ENCODE assay signal across 1 cellular context in the genomic region with DNA sequence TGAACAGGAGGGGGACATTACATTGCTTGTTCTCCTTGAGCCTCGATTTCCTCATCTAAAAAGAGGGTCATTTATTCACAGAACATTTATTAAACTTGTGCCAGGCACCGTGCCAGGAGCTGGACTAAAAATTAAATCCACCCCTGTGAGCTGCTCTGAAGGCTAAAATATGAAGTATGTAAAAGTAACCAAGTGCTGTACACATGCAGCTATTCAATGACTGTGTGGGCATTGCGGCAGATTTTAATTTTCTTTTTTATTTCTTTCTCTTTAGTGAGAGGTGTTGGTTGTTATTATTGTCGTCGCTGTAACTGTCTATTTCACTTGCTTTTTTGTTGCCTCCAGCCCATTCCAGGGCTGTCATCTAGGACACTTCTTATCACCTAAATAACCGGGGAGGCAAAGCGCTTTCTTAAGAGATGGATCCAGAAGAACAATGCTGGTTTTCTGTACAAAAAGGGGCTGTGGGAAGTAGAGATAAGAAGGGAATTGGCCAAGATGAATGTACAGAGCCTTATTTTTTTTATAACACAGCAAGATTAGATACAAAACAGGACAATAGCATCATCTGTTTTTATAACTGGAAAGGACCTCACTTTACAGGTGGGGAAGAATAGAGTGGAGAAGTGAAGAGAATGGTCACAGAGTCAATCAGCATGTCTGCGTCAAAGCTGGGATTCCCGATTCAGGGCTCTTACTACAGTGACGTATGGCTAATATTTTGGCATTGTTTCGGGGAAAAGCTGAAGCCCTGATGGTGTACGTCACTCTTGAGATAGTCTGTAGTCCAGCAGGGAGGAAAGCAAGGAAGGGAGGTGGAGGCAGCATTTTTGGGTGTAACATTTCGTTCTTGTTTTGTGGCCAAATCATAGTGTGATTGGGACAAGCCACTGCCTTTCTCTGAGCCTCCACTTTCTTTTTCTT.
TF ChIP-seq lines count a peak whose summit lies in the region.

No MANE protein-coding gene starts in this region.

TF ChIP-seq in endothelial cell of umbilical vein, 7 proteins besides CTCF, POLR2A, EP300 and RAD21:
- TF ChIP-seq GATA2 (IDR thresholded peaks at IDR 0.05; ENCODE audit: insufficient read depth, insufficient read length, low read depth, low read length) (no peak), MYC (IDR thresholded peaks at IDR 0.05; ENCODE audit: low read depth, low read length) (no peak), FOS (IDR thresholded peaks at IDR 0.05; ENCODE audit: borderline replicate concordance, insufficient read depth, low read length) (no peak), EZH2 (IDR thresholded peaks at IDR 0.05; ENCODE audit: borderline replicate concordance, low read depth, low read length, severe bottlenecking) (no peak), JUN (IDR thresholded peaks at IDR 0.05; ENCODE audit: borderline replicate concordance, insufficient read depth, insufficient read length, low read depth) (no peak), POLR2AphosphoS5 (IDR thresholded peaks at IDR 0.05; ENCODE audit: insufficient read depth, low read depth, low read length) (no peak)
- TF ChIP-seq, protein P1, sequence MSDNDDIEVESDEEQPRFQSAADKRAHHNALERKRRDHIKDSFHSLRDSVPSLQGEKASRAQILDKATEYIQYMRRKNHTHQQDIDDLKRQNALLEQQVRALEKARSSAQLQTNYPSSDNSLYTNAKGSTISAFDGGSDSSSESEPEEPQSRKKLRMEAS (IDR thresholded peaks at IDR 0.05; ENCODE audit: insufficient read depth, insufficient read length): no peak
